ENCODE assay signal across 19 cellular contexts in the genomic region with DNA sequence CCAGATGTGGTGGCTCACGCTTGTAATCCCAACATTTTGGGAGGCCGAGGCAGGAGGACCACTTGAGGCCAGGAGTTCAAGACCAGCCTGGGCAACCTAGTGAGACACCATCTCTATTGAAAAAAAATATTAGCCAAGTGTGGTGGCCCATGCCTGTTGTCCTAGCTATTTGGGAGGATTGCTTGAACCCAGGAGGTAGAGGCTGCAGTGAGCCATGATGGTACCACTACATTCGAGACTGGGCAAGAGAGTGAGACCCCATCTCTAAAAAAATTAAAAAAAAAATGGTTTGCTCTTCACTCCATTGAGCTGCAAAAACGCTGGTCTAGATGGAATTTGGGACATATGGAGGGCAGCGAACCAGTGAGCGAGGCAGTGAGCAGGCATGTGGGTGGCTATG. TPM values are rescaled to one million over a fixed set of nuclear protein-coding genes. Genes with fewer than 3 reads are reported as not detected.
A peak's percentile ranks its signal among the peaks of the same experiment; 100 is the strongest.
DNase-seq lines count a peak whose midpoint lies in the region; ATAC-seq, FAIRE-seq and TF ChIP-seq lines count a peak whose summit lies in the region.
"Had no signal": no experiment of that assay in that cellular context is flagged by ENCODE, and none has a peak within 500 bp of the region (broad histone marks: within the 10 kb centered on the region; RNA-seq: fewer than 3 reads in every experiment).

No MANE protein-coding gene starts in this region.

- no peaks in the 10 kb centered on the region for H3K27me3 Mint-ChIP-seq in stimulated activated naive CD8-positive, alpha-beta T cell treated with anti-CD3 and anti-CD28 coated beads, Interleukin-15, Interleukin-2, amounts not matched to agents 100 ng/mL and 50 ng/mL, for 24 hours
- no peaks in the 10 kb centered on the region for H3K27me3 Mint-ChIP-seq in mesothelial cell of epicardium (ENCODE audit: low read depth)

- no peaks in the 10 kb centered on the region for H3K27me3 ChIP-seq in dorsolateral prefrontal cortex
- H3K27me3 ChIP-seq: BLaER1 had no signal

- H3K4me3 ChIP-seq in dorsolateral prefrontal cortex = no peak overlapping the region
- H3K4me3 ChIP-seq: BLaER1, GM12878 had no signal

- H3K4me3 Mint-ChIP-seq in stimulated activated naive CD8-positive, alpha-beta T cell treated with anti-CD3 and anti-CD28 coated beads, Interleukin-15, Interleukin-2, amounts not matched to agents 100 ng/mL and 50 ng/mL, for 24 hours = no peak overlapping the region
- no peak overlapping the region for H3K4me3 Mint-ChIP-seq in mesothelial cell of epicardium
- H3K4me3 Mint-ChIP-seq: CD8-positive, alpha-beta T cell; H9 had no signal

- TF ChIP-seq CTCF in dorsolateral prefrontal cortex (IDR thresholded peaks at IDR 0.05 in 54 of 56, conservative IDR thresholded peaks at IDR 0.05 in 2 of 56; ENCODE audit: low read depth in 1 of 56, partially characterized antibody in 56 of 56) (no peak), mesothelial cell of epicardium (IDR thresholded peaks at IDR 0.05; ENCODE audit: unreplicated experiment) (no peak)

- no peaks in the 10 kb centered on the region for H3K36me3 Mint-ChIP-seq in stimulated activated naive CD8-positive, alpha-beta T cell treated with anti-CD3 and anti-CD28 coated beads, Interleukin-15, Interleukin-2, amounts not matched to agents 100 ng/mL and 50 ng/mL, for 24 hours (ENCODE audit: low read depth)
- no peaks in the 10 kb centered on the region for H3K36me3 Mint-ChIP-seq in mesothelial cell of epicardium
- H3K36me3 Mint-ChIP-seq: CD8-positive, alpha-beta T cell had no signal

- no peak for TF ChIP-seq POLR2A in GM12892 (IDR thresholded peaks at IDR 0.05; ENCODE audit: low read depth, low read length)

- H3K27ac ChIP-seq in dorsolateral prefrontal cortex (peak overlapping the region in 48 of 59 donors; percentile 6 to 100 (median 69)), temporal lobe (ENCODE audit: low read depth, low read length) (peak overlapping the region; percentile 60)
- H3K27ac ChIP-seq: BLaER1 had no signal

- DNase-seq in stimulated activated naive CD8-positive, alpha-beta T cell treated with anti-CD3 and anti-CD28 coated beads, Interleukin-15, Interleukin-2, amounts not matched to agents 100 U/mL and 50 U/mL, for 24 hours = no peak
- no peak for DNase-seq in dorsolateral prefrontal cortex
- no peak for DNase-seq in GM12892 (ENCODE audit: insufficient read length)
- DNase-seq in C1 segment of cervical spinal cord (lab: John Stamatoyannopoulos, UW) = no peak
- DNase-seq in mesothelial cell of epicardium (ENCODE audit: low spot score in 2 of 2, unreplicated experiment in 2 of 2) = no peak
- DNase-seq: 8988T; Calu3; CD8-positive, alpha-beta T cell; DMS79 treated with DMSO at 0.1 percent for 48 hours; GF-D8; H9 had no signal

- ATAC-seq in stimulated activated naive CD8-positive, alpha-beta T cell treated with anti-CD3 and anti-CD28 coated beads, Interleukin-15, Interleukin-2, amounts not matched to agents 100 U/mL and 50 U/mL, for 24 hours = no peak
- ATAC-seq: CD8-positive, alpha-beta T cell; GM12878 had no signal

- no peaks in the 10 kb centered on the region for H3K9me3 Mint-ChIP-seq in stimulated activated naive CD8-positive, alpha-beta T cell treated with anti-CD3 and anti-CD28 coated beads, Interleukin-15, Interleukin-2, amounts not matched to agents 100 ng/mL and 50 ng/mL, for 24 hours
- no peaks in the 10 kb centered on the region for H3K9me3 Mint-ChIP-seq in mesothelial cell of epicardium
- H3K9me3 Mint-ChIP-seq: CD8-positive, alpha-beta T cell; H9 had no signal

- intact Hi-C loops in dorsolateral prefrontal cortex (cut with DNase I) = no loop called here

- peak overlapping the region; percentile 8 for H3K27ac Mint-ChIP-seq in stimulated activated naive CD8-positive, alpha-beta T cell treated with anti-CD3 and anti-CD28 coated beads, Interleukin-15, Interleukin-2, amounts not matched to agents 100 ng/mL and 50 ng/mL, for 24 hours
- H3K27ac Mint-ChIP-seq in mesothelial cell of epicardium = no peak overlapping the region
- H3K27ac Mint-ChIP-seq: CD8-positive, alpha-beta T cell; H9 had no signal

- peaks cover 4% of the 10 kb centered on the region for H3K4me1 Mint-ChIP-seq in stimulated activated naive CD8-positive, alpha-beta T cell treated with anti-CD3 and anti-CD28 coated beads, Interleukin-15, Interleukin-2, amounts not matched to agents 100 ng/mL and 50 ng/mL, for 24 hours (ENCODE audit: low read depth)
- H3K4me1 Mint-ChIP-seq in mesothelial cell of epicardium = peaks cover 17% of the 10 kb centered on the region
- H3K4me1 Mint-ChIP-seq: H9 had no signal

- FAIRE-seq in GM12892 (lab: Jason Lieb, UNC) = no peak
- FAIRE-seq: GM12878, GM19239, H1 had no signal

RNA-seq across cellular contexts. Expression of a gene that starts 21.6 kb away (rescaled TPM):
- total RNA-seq in dorsolateral prefrontal cortex = 100 to 1,000 TPM in 35 of 120 experiments, 10 to 100 TPM in 85; 19.6 to 299 (median 76.3) TPM
- 5.2 TPM for total RNA-seq in temporal lobe
- not detected for polyA plus RNA-seq in GM12892 (2012; ENCODE audit: missing spikeins)
- total RNA-seq in mesothelial cell of epicardium = 0.07 to 0.33 TPM (median 0.09 TPM) in 3 replicates
- total RNA-seq: A673; Calu3; CD8-positive, alpha-beta T cell; GM12878 had no signal
- polyA plus RNA-seq: AG04450 had no signal

RNA-seq across cellular contexts. Expression of a gene that starts 51.3 kb away (rescaled TPM):
- 100 to 1,000 TPM in 12 of 120 experiments, 10 to 100 TPM in 108; 45.5 to 186 (median 75.9) TPM for total RNA-seq in dorsolateral prefrontal cortex
- total RNA-seq in temporal lobe = 21.6 TPM
- polyA plus RNA-seq in GM12892 (2012; ENCODE audit: missing spikeins) = 8.2 TPM
- total RNA-seq in mesothelial cell of epicardium = 69.3 to 75.6 TPM (median 74.3 TPM) in 3 replicates

RNA-seq across cellular contexts. Expression of a gene that starts 52.4 kb away (rescaled TPM):
- 100 to 1,000 TPM in 66 of 120 experiments, 10 to 100 TPM in 54; 64.4 to 251 (median 103) TPM for total RNA-seq in dorsolateral prefrontal cortex
- total RNA-seq in temporal lobe = 53.4 TPM
- polyA plus RNA-seq in GM12892 (2012; ENCODE audit: missing spikeins) = 74.4 TPM
- 63.8 to 70.0 TPM (median 66.3 TPM) in 3 replicates for total RNA-seq in mesothelial cell of epicardium

RNA-seq across cellular contexts. Expression of a gene that starts 52.5 kb away (rescaled TPM):
- total RNA-seq in dorsolateral prefrontal cortex = 1 to 10 TPM in 69 of 120 experiments, under 1 TPM in 46, not detected in 5; 0.25 to 2.9 (median 1.1) TPM
- 0.25 TPM for total RNA-seq in temporal lobe
- polyA plus RNA-seq in GM12892 (2012; ENCODE audit: missing spikeins) = 0.70 TPM
- 0.31 to 0.40 TPM in 2 of 3 replicates, not detected in the other for total RNA-seq in mesothelial cell of epicardium
